Comparison of ENCODE assay signal across 15 cellular contexts in genomic region chr17:59353106-59353854, GRCh38. TPM values are rescaled to one million over a fixed set of nuclear protein-coding genes. Genes with fewer than 3 reads are reported as not detected.
DNase-seq lines count a peak whose midpoint lies in the region; ATAC-seq and TF ChIP-seq lines count a peak whose summit lies in the region.
"Had no signal": no experiment of that assay in that cellular context is flagged by ENCODE, and none has a peak within 500 bp of the region (broad histone marks: within the 10 kb centered on the region; RNA-seq: fewer than 3 reads in every experiment).

No MANE protein-coding gene starts in this region.

- H3K27ac ChIP-seq in heart left ventricle (peak overlapping the region in 8 of 12 donors; percentile 25 to 66 (median 50)), angular gyrus (ENCODE audit: low read depth, low read length) (peak overlapping the region; percentile 63), trophoblast cell (ENCODE audit: low read depth, low read length) (no peak overlapping the region)
- H3K27ac ChIP-seq: upper lobe of left lung had no signal

- peak overlapping the region; percentile 44 for H2BK120ac ChIP-seq in trophoblast cell (ENCODE audit: insufficient read depth, low read length, poor library complexity)

- H4K8ac ChIP-seq in trophoblast cell (ENCODE audit: low read depth, low read length): peak overlapping the region; percentile 56

- peak overlapping the region; percentile 47 for H2BK12ac ChIP-seq in trophoblast cell (ENCODE audit: low read length)

- H3K9me3 ChIP-seq in heart left ventricle (peaks cover 0 to 5% (median 0%) of the 10 kb centered on the region in 12 donors), trophoblast cell (ENCODE audit: insufficient read depth, low read depth, low read length) (peaks cover 2% of the 10 kb centered on the region)
- H3K9me3 ChIP-seq: upper lobe of left lung had no signal

- H3K4me1 ChIP-seq in heart left ventricle (peaks cover 0 to 96% (median 84%) of the 10 kb centered on the region in 12 donors), trophoblast cell (ENCODE audit: control insufficient read depth in 1 of 2, insufficient read depth in 2 of 2, low read length in 2 of 2) (peaks cover 29 to 30% of the 10 kb centered on the region in 2 experiments)

- H3K79me2 ChIP-seq in trophoblast cell (ENCODE audit: control insufficient read depth, insufficient read depth, low read length, poor library complexity): peaks cover 10% of the 10 kb centered on the region

- H3K14ac ChIP-seq in trophoblast cell (ENCODE audit: low read length): no peak overlapping the region

- no peak overlapping the region for H3K23ac ChIP-seq in trophoblast cell (ENCODE audit: low read length)

- H3K27me3 ChIP-seq in heart left ventricle (no peaks in the 10 kb centered on the region), trophoblast cell (ENCODE audit: insufficient read depth, low read length) (no peaks in the 10 kb centered on the region)
- H3K27me3 ChIP-seq: spleen, upper lobe of left lung had no signal

- no peak overlapping the region for H2AFZ ChIP-seq in trophoblast cell (ENCODE audit: insufficient read depth, low read length, poor library complexity)

- ATAC-seq in heart left ventricle (no peak), left cardiac atrium (no peak), HG03196 (IDR thresholded peaks at IDR 0.05; ENCODE audit: unreplicated experiment) (no peak), GM18519 (IDR thresholded peaks at IDR 0.05; ENCODE audit: low FRiP score, unreplicated experiment) (no peak), HG03039 (IDR thresholded peaks at IDR 0.05; ENCODE audit: unreplicated experiment) (no peak)
- ATAC-seq: esophagus mucosa, HepG2 had no signal

- 79 to 88% (median 84%) methylated on average over 16 of the region's 16 CpGs for WGBS in heart left ventricle, 4 donors
- no CpG with 5 or more reads among the region's 16 CpGs for WGBS in trophoblast cell (ENCODE audit: extremely low coverage, insufficient coverage, insufficient read length)

- peaks cover 0 to 41% (median 21%) of the 10 kb centered on the region in 9 donors for H3K36me3 ChIP-seq in heart left ventricle
- H3K36me3 ChIP-seq in trophoblast cell (ENCODE audit: control insufficient read depth in 1 of 2, insufficient read depth in 2 of 2, low read length in 2 of 2): peaks cover 11 to 19% of the 10 kb centered on the region in 2 experiments

- TF ChIP-seq POLR2A in heart left ventricle (IDR thresholded peaks at IDR 0.05): no peak

- no peak overlapping the region for H3K9ac ChIP-seq in trophoblast cell (ENCODE audit: low read length)

- H2BK5ac ChIP-seq in trophoblast cell (ENCODE audit: low read depth, low read length, poor library complexity): peak overlapping the region; percentile 16

- H3K79me1 ChIP-seq in trophoblast cell (ENCODE audit: low read length): peaks cover 20% of the 10 kb centered on the region

- DNase-seq in heart left ventricle (no peak), left cardiac atrium (no peak), trophoblast cell (no peak), MV-4-11 (lab: John Stamatoyannopoulos, UW) (no peak)
- DNase-seq: mesenchymal stem cell, NCI-H446 treated with DMSO at 0.1 percent for 48 hours, occipital lobe, spleen had no signal

- H3K4ac ChIP-seq in trophoblast cell (ENCODE audit: low read depth, low read length): peak overlapping the region; percentile 27

- no peak overlapping the region for H4K12ac ChIP-seq in trophoblast cell (ENCODE audit: low read depth, low read length)

- H2AK5ac ChIP-seq in trophoblast cell (ENCODE audit: low read length): peak overlapping the region; percentile 73

- no peak overlapping the region for H3K4me3 ChIP-seq in heart left ventricle
- no peak overlapping the region for H3K4me3 ChIP-seq in trophoblast cell (ENCODE audit: low read depth, low read length)
- H3K4me3 ChIP-seq: spleen, upper lobe of left lung had no signal

- H3K4me2 ChIP-seq in trophoblast cell (ENCODE audit: low read length): no peak overlapping the region

- intact Hi-C loops in heart left ventricle (cut with DNase I) (no loop called here), left cardiac atrium (cut with DNase I) (no loop called here)

- no peak for TF ChIP-seq CTCF in heart left ventricle (IDR thresholded peaks at IDR 0.05)

- no peak overlapping the region for H3K18ac ChIP-seq in trophoblast cell (ENCODE audit: low read length)

- H4K91ac ChIP-seq in trophoblast cell (ENCODE audit: low read depth, low read length): peak overlapping the region; percentile 44

RNA-seq across cellular contexts. Expression of gene YPEL2, which starts 21.8 kb away (rescaled TPM):
- total RNA-seq in heart left ventricle (10 to 100 TPM; 14.9 to 65.5 (median 40.8) TPM), left cardiac atrium (10 to 100 TPM; 10.5 to 25.4 TPM)
- 10 to 100 TPM; 11.6 to 15.4 TPM for polyA plus RNA-seq in heart left ventricle
- 17.0 and 17.3 TPM in 2 replicates for polyA plus RNA-seq in trophoblast cell (2013)
